8 cellular contexts compared by ENCODE assay signal in the genomic region with DNA sequence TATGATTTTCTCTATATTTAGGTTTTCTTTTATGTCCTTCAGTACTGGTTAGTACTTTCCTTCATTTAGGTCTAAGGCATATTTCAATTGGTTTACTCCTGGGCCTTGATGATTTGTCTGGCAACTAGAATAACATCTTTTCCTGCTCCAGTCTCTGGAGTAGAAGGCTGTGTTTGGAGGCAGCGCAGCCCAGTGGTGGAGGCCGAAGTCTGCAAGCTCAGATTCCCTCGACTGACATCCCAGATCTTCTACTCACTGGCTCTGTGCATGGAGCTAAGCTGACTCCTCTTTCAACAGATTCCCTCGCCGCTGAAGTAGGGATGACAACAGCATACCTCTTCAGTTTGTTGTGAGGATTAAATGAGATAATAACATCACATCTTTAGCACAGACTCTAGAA.
DNase-seq lines count a peak whose midpoint lies in the region; ATAC-seq and TF ChIP-seq lines count a peak whose summit lies in the region.

No MANE protein-coding gene starts in this region.

- no peak overlapping the region for H3K27ac ChIP-seq in left lung

- no peaks in the 10 kb centered on the region for H3K4me1 Mint-ChIP-seq in activated CD8-positive, alpha-beta T cell treated with anti-CD3 and anti-CD28 coated beads, Interleukin-2, amount 10 ng/mL, durations not matched to agents 7 days and 5 days (ENCODE audit: low read depth)

- POLR2A ChIA-PET in activated CD8-positive, alpha-beta T cell treated with anti-CD3 and anti-CD28 coated beads, Interleukin-2, amount 10 ng/mL, durations not matched to agents 7 days and 5 days (lab: Charles Lee), result no interaction called here

- intact Hi-C loops in left lung (cut with DNase I), result no loop called here

- no peak overlapping the region for H3K4me3 Mint-ChIP-seq in activated CD8-positive, alpha-beta T cell treated with anti-CD3 and anti-CD28 coated beads, Interleukin-2, amount 10 ng/mL, durations not matched to agents 7 days and 5 days

- no peaks in the 10 kb centered on the region for H3K9me3 ChIP-seq in left lung

- peak in 1 of 2 donors; percentile 36 for TF ChIP-seq CTCF in left lung (IDR thresholded peaks at IDR 0.05)

- CTCF ChIA-PET in activated CD8-positive, alpha-beta T cell treated with anti-CD3 and anti-CD28 coated beads, Interleukin-2, amount 10 ng/mL, durations not matched to agents 7 days and 5 days (lab: Charles Lee), result interaction anchor here (1.0 kb wide), 1 partner anchor 383 kb away, joined by 3 read pairs; no protein-coding TSS in a partner anchor

- no peaks in the 10 kb centered on the region for H3K36me3 ChIP-seq in left lung

- H3K27me3 Mint-ChIP-seq in activated CD8-positive, alpha-beta T cell treated with anti-CD3 and anti-CD28 coated beads, Interleukin-2, amount 10 ng/mL, durations not matched to agents 7 days and 5 days (ENCODE audit: low read depth), result peaks cover 7% of the 10 kb centered on the region

- ATAC-seq in HG03432 (IDR thresholded peaks at IDR 0.05; ENCODE audit: unreplicated experiment) (peak; percentile 80), left lung (peak; percentile 55)
- ATAC-seq in activated CD8-positive, alpha-beta T cell treated with anti-CD3 and anti-CD28 coated beads, Interleukin-2, amount 10 ng/mL, durations not matched to agents 7 days and 5 days, result no peak

- no peak overlapping the region for H3K27ac Mint-ChIP-seq in activated CD8-positive, alpha-beta T cell treated with anti-CD3 and anti-CD28 coated beads, Interleukin-2, amount 10 ng/mL, durations not matched to agents 7 days and 5 days

- DNase-seq in NCI-H1436 (lab: John Stamatoyannopoulos, UW) (peak; percentile 24), NCI-H1436 treated with DMSO at 0.1 percent for 48 hours (lab: John Stamatoyannopoulos, UW) (no peak), left lung (no peak), NCI-H2081 treated with DMSO at 0.1 percent for 48 hours (lab: John Stamatoyannopoulos, UW) (no peak), amniotic stem cell (lab: John Stamatoyannopoulos, UW) (no peak)
- peak; percentile 23 for DNase-seq in activated CD8-positive, alpha-beta T cell treated with anti-CD3 and anti-CD28 coated beads, Interleukin-2, amount 10 ng/mL, durations not matched to agents 7 days and 5 days
- DNase-seq in stimulated activated CD4-positive, alpha-beta T cell treated with anti-CD3 and anti-CD28 coated beads, Interleukin-1b, Interleukin-23, amount 100 ng/mL, for 48 hours, result no peak

- H3K27me3 ChIP-seq in left lung, result no peaks in the 10 kb centered on the region

- H3K36me3 Mint-ChIP-seq in activated CD8-positive, alpha-beta T cell treated with anti-CD3 and anti-CD28 coated beads, Interleukin-2, amount 10 ng/mL, durations not matched to agents 7 days and 5 days (ENCODE audit: low read depth), result no peaks in the 10 kb centered on the region

- H3K9me3 Mint-ChIP-seq in activated CD8-positive, alpha-beta T cell treated with anti-CD3 and anti-CD28 coated beads, Interleukin-2, amount 10 ng/mL, durations not matched to agents 7 days and 5 days (ENCODE audit: insufficient read depth), result no peaks in the 10 kb centered on the region

- H3K4me3 ChIP-seq in left lung, result no peak overlapping the region

- H3K4me1 ChIP-seq in left lung, result no peaks in the 10 kb centered on the region

Comparison
In these comparisons a context has a peak if more than half of its experiments do, and no peak if none do; other contexts are left out.
1. DNase-seq: peak in NCI-H1436 (single experiment) and activated CD8-positive, alpha-beta T cell treated with anti-CD3 and anti-CD28 coated beads, Interleukin-2, amount 10 ng/mL, durations not matched to agents 7 days and 5 days (single experiment); none in NCI-H1436 treated with DMSO at 0.1 percent for 48 hours (single experiment), left lung (0 of 2), NCI-H2081 treated with DMSO at 0.1 percent for 48 hours (single experiment), amniotic stem cell (single experiment) and stimulated activated CD4-positive, alpha-beta T cell treated with anti-CD3 and anti-CD28 coated beads, Interleukin-1b, Interleukin-23, amount 100 ng/mL, for 48 hours (single experiment).